Comparison of ENCODE assay signal across 12 cellular contexts in genomic region chr10:1044964-1045363, GRCh38. TPM values are rescaled to one million over a fixed set of nuclear protein-coding genes. Genes with fewer than 3 reads are reported as not detected.
DNase-seq lines count a peak whose midpoint lies in the region; ATAC-seq and TF ChIP-seq lines count a peak whose summit lies in the region.
"Had no signal": no experiment of that assay in that cellular context is flagged by ENCODE, and none has a peak within 500 bp of the region (broad histone marks: within the 10 kb centered on the region; RNA-seq: fewer than 3 reads in every experiment).

No MANE protein-coding gene starts in this region.

- H3K27ac ChIP-seq in hepatocyte (peak overlapping the region; percentile 34), aorta (ENCODE audit: low read depth in 1 of 2, low read length in 2 of 2) (no peak overlapping the region)

- no peak for DNase-seq in activated CD8-positive, alpha-beta memory T cell treated with anti-CD3 and anti-CD28 coated beads, Interleukin-2, amount 10 ng/mL, durations not matched to agents 7 days and 5 days
- no peak for DNase-seq in activated CD8-positive, alpha-beta memory T cell treated with anti-CD3 and anti-CD28 coated beads for 24 hours
- DNase-seq in activated CD4-positive, alpha-beta memory T cell treated with anti-CD3 and anti-CD28 coated beads for 36 hours: no peak
- no peak for DNase-seq in hepatocyte (ENCODE audit: low spot score)
- no peak for DNase-seq in stimulated activated naive B cell treated with anti-CD40 and anti-IgM and Interleukin-4, amounts not matched to agents 10 μg/mL and 1 μg/mL and 100 μg/mL, for 72 hours
- DNase-seq in aorta: no peak
- DNase-seq in GM10266 (ENCODE audit: extremely low spot score): no peak
- no peak for DNase-seq in CD1c-positive myeloid dendritic cell (ENCODE audit: extremely low spot score)
- DNase-seq: effector memory CD4-positive, alpha-beta T cell; NCI-H1092; thyroid gland had no signal

- WGBS in hepatocyte (ENCODE audit: low lambda C conversion rate, missing lambda C conversion rate): 74% methylated on average over 4 of the region's 4 CpGs
- 70 to 71% methylated on average over 4 of the region's 4 CpGs for WGBS in aorta, 2 donors

- H3K36me3 ChIP-seq in hepatocyte (replicated peaks; ENCODE audit: insufficient read depth, low read depth) (peaks cover 3% of the 10 kb centered on the region), aorta (ENCODE audit: control insufficient read depth in 1 of 2, insufficient read depth in 2 of 2, low read length in 1 of 2) (peaks cover 1 to 2% of the 10 kb centered on the region in 2 donors)

- peak overlapping the region; percentile 71 for H3K4me3 Mint-ChIP-seq in activated CD8-positive, alpha-beta memory T cell treated with anti-CD3 and anti-CD28 coated beads, Interleukin-2, amount 10 ng/mL, durations not matched to agents 7 days and 5 days
- peak overlapping the region; percentile 71 for H3K4me3 Mint-ChIP-seq in activated CD4-positive, alpha-beta memory T cell treated with anti-CD3 and anti-CD28 coated beads for 36 hours
- peak overlapping the region; percentile 70 to 75 for H3K4me3 Mint-ChIP-seq in stimulated activated naive B cell treated with anti-CD40 and anti-IgM and Interleukin-4, amounts not matched to agents 10 μg/mL and 1 μg/mL and 100 μg/mL, for 72 hours

- CTCF ChIA-PET in activated CD8-positive, alpha-beta memory T cell treated with anti-CD3 and anti-CD28 coated beads, Interleukin-2, amount 10 ng/mL, durations not matched to agents 7 days and 5 days (lab: Charles Lee): interaction anchor here (0.9 to 2.5 kb wide), 2 partner anchors 11 to 19 kb away, joined by 3 to 7 read pairs; partner anchors contain the start of genes IDI2 and WDR37
- CTCF ChIA-PET in activated CD4-positive, alpha-beta memory T cell treated with anti-CD3 and anti-CD28 coated beads for 36 hours (lab: Charles Lee): no interaction called here

- H3K4me3 ChIP-seq in hepatocyte: no peak overlapping the region
- H3K4me3 ChIP-seq in aorta (ENCODE audit: low read length in 2 of 2): no peak overlapping the region
- H3K4me3 ChIP-seq: thyroid gland had no signal

- H3K4me2 ChIP-seq in hepatocyte: peak overlapping the region; percentile 62

- H3K9me3 ChIP-seq in hepatocyte (ENCODE audit: low read depth): no peaks in the 10 kb centered on the region
- no peaks in the 10 kb centered on the region for H3K9me3 ChIP-seq in aorta (ENCODE audit: control insufficient read depth, low read length)
- H3K9me3 ChIP-seq: thyroid gland had no signal

- H3K36me3 Mint-ChIP-seq in activated CD8-positive, alpha-beta memory T cell treated with anti-CD3 and anti-CD28 coated beads, Interleukin-2, amount 10 ng/mL, durations not matched to agents 7 days and 5 days: peaks cover 58% of the 10 kb centered on the region
- H3K36me3 Mint-ChIP-seq in activated CD4-positive, alpha-beta memory T cell treated with anti-CD3 and anti-CD28 coated beads for 36 hours: peaks cover 56% of the 10 kb centered on the region
- peaks cover 37 to 53% of the 10 kb centered on the region in 2 donors for H3K36me3 Mint-ChIP-seq in stimulated activated naive B cell treated with anti-CD40 and anti-IgM and Interleukin-4, amounts not matched to agents 10 μg/mL and 1 μg/mL and 100 μg/mL, for 72 hours

- no peaks in the 10 kb centered on the region for H3K27me3 Mint-ChIP-seq in activated CD8-positive, alpha-beta memory T cell treated with anti-CD3 and anti-CD28 coated beads, Interleukin-2, amount 10 ng/mL, durations not matched to agents 7 days and 5 days
- H3K27me3 Mint-ChIP-seq in activated CD4-positive, alpha-beta memory T cell treated with anti-CD3 and anti-CD28 coated beads for 36 hours: no peaks in the 10 kb centered on the region
- no peaks in the 10 kb centered on the region for H3K27me3 Mint-ChIP-seq in stimulated activated naive B cell treated with anti-CD40 and anti-IgM and Interleukin-4, amounts not matched to agents 10 μg/mL and 1 μg/mL and 100 μg/mL, for 72 hours

- no peak for ATAC-seq in activated CD8-positive, alpha-beta memory T cell treated with anti-CD3 and anti-CD28 coated beads, Interleukin-2, amount 10 ng/mL, durations not matched to agents 7 days and 5 days
- ATAC-seq in stimulated activated naive B cell treated with anti-CD40 and anti-IgM and Interleukin-4, amounts not matched to agents 10 μg/mL and 1 μg/mL and 100 μg/mL, for 72 hours (replicated peaks): no peak
- ATAC-seq in aorta (ENCODE audit: low FRiP score): no peak

- H3K4me1 ChIP-seq in hepatocyte (ENCODE audit: insufficient read depth) (peaks cover 8% of the 10 kb centered on the region), aorta (ENCODE audit: control insufficient read depth in 1 of 2, insufficient read depth in 2 of 2, low read length in 2 of 2) (no peaks in the 10 kb centered on the region)

- POLR2A ChIA-PET in activated CD4-positive, alpha-beta memory T cell treated with anti-CD3 and anti-CD28 coated beads for 36 hours (lab: Charles Lee): interaction anchor here (2.0 kb wide), 1 partner anchor 11 kb away, joined by 6 read pairs; the partner anchor contains the start of gene WDR37

- H3K27ac Mint-ChIP-seq in activated CD8-positive, alpha-beta memory T cell treated with anti-CD3 and anti-CD28 coated beads, Interleukin-2, amount 10 ng/mL, durations not matched to agents 7 days and 5 days: peak overlapping the region; percentile 81
- H3K27ac Mint-ChIP-seq in activated CD4-positive, alpha-beta memory T cell treated with anti-CD3 and anti-CD28 coated beads for 36 hours: peak overlapping the region; percentile 91
- H3K27ac Mint-ChIP-seq in stimulated activated naive B cell treated with anti-CD40 and anti-IgM and Interleukin-4, amounts not matched to agents 10 μg/mL and 1 μg/mL and 100 μg/mL, for 72 hours: peak overlapping the region; percentile 91

- H3K27me3 ChIP-seq in hepatocyte (no peaks in the 10 kb centered on the region), aorta (ENCODE audit: control insufficient read depth in 1 of 2, insufficient read depth in 2 of 2, low read length in 1 of 2) (no peaks in the 10 kb centered on the region)
- H3K27me3 ChIP-seq: thyroid gland had no signal

- no peaks in the 10 kb centered on the region for H3K9me3 Mint-ChIP-seq in activated CD8-positive, alpha-beta memory T cell treated with anti-CD3 and anti-CD28 coated beads, Interleukin-2, amount 10 ng/mL, durations not matched to agents 7 days and 5 days (ENCODE audit: low read depth)
- H3K9me3 Mint-ChIP-seq in activated CD4-positive, alpha-beta memory T cell treated with anti-CD3 and anti-CD28 coated beads for 36 hours: no peaks in the 10 kb centered on the region
- H3K9me3 Mint-ChIP-seq in stimulated activated naive B cell treated with anti-CD40 and anti-IgM and Interleukin-4, amounts not matched to agents 10 μg/mL and 1 μg/mL and 100 μg/mL, for 72 hours: no peaks in the 10 kb centered on the region

- H2AFZ ChIP-seq in hepatocyte: no peak overlapping the region

- peaks cover 46% of the 10 kb centered on the region for H3K4me1 Mint-ChIP-seq in activated CD8-positive, alpha-beta memory T cell treated with anti-CD3 and anti-CD28 coated beads, Interleukin-2, amount 10 ng/mL, durations not matched to agents 7 days and 5 days
- peaks cover 38% of the 10 kb centered on the region for H3K4me1 Mint-ChIP-seq in activated CD4-positive, alpha-beta memory T cell treated with anti-CD3 and anti-CD28 coated beads for 36 hours (ENCODE audit: low read depth)
- peaks cover 28 to 41% of the 10 kb centered on the region in 2 donors for H3K4me1 Mint-ChIP-seq in stimulated activated naive B cell treated with anti-CD40 and anti-IgM and Interleukin-4, amounts not matched to agents 10 μg/mL and 1 μg/mL and 100 μg/mL, for 72 hours

- intact Hi-C loops in activated CD4-positive, alpha-beta memory T cell treated with anti-CD3 and anti-CD28 coated beads for 36 hours (cut with micrococcal nuclease): no loop called here
- intact Hi-C loops in aorta (cut with DNase I): loop anchor here in 1 of 2 donors (5.0 kb wide), 1 partner anchor 113 kb away; the partner anchor contains the start of gene LARP4B

- TF ChIP-seq CTCF in hepatocyte (IDR thresholded peaks at IDR 0.05; ENCODE audit: poor library complexity) (no peak), GM10266 (IDR thresholded peaks at IDR 0.05; ENCODE audit: control insufficient read depth, insufficient read depth, low read depth, missing control alignments) (no peak)

- peaks cover 60% of the 10 kb centered on the region for H3K79me2 ChIP-seq in hepatocyte

- H3K9me2 ChIP-seq in hepatocyte (replicated peaks; ENCODE audit: insufficient read depth): no peaks in the 10 kb centered on the region

- peaks cover 52% of the 10 kb centered on the region for H4K20me1 ChIP-seq in hepatocyte (ENCODE audit: insufficient read depth, poor library complexity, severe bottlenecking)

RNA-seq across cellular contexts. Expression of gene IDI1, which starts 4.0 kb away (rescaled TPM):
- 10 to 100 TPM; 60.8 to 75.8 TPM for total RNA-seq in activated CD8-positive, alpha-beta memory T cell treated with anti-CD3 and anti-CD28 coated beads, Interleukin-2, amount 10 ng/mL, durations not matched to agents 7 days and 5 days
- total RNA-seq in activated CD4-positive, alpha-beta memory T cell treated with anti-CD3 and anti-CD28 coated beads for 36 hours: 10 to 100 TPM; 83.1 to 83.8 TPM
- total RNA-seq in hepatocyte: 270 and 303 TPM in 2 replicates
- 214 and 228 TPM in 2 replicates for polyA plus RNA-seq in hepatocyte
- total RNA-seq in aorta: 10 to 100 TPM; 28.6 to 39.3 TPM
- 10 to 100 TPM; 18.9 to 43.3 TPM for polyA plus RNA-seq in aorta

RNA-seq across cellular contexts. Expression of gene WDR37, which starts 11.2 kb away (rescaled TPM):
- 10 to 100 TPM; 22.0 to 26.4 TPM for total RNA-seq in activated CD8-positive, alpha-beta memory T cell treated with anti-CD3 and anti-CD28 coated beads, Interleukin-2, amount 10 ng/mL, durations not matched to agents 7 days and 5 days
- 10 to 100 TPM; 18.1 to 19.4 TPM for total RNA-seq in activated CD4-positive, alpha-beta memory T cell treated with anti-CD3 and anti-CD28 coated beads for 36 hours
- 12.3 and 15.2 TPM in 2 replicates for total RNA-seq in hepatocyte
- 8.6 and 13.2 TPM in 2 replicates for polyA plus RNA-seq in hepatocyte
- total RNA-seq in aorta: 10 to 100 TPM; 20.3 to 25.9 TPM
- polyA plus RNA-seq in aorta: 1 to 10 TPM; 3.9 to 8.6 TPM

RNA-seq across cellular contexts. Expression of gene IDI2, which starts 19.3 kb away (rescaled TPM):
- total RNA-seq in activated CD8-positive, alpha-beta memory T cell treated with anti-CD3 and anti-CD28 coated beads, Interleukin-2, amount 10 ng/mL, durations not matched to agents 7 days and 5 days: not detected
- total RNA-seq in activated CD4-positive, alpha-beta memory T cell treated with anti-CD3 and anti-CD28 coated beads for 36 hours: not detected
- total RNA-seq in hepatocyte (0.33 TPM in 1 of 2 replicates, not detected in the other), aorta (not detected)
- polyA plus RNA-seq in hepatocyte (0.29 TPM in 1 of 2 replicates, not detected in the other), aorta (under 1 TPM in 1 of 2 donors, not detected in 1; 0.10 TPM)
- total RNA-seq: thyroid gland had no signal
- polyA plus RNA-seq: keratinocyte had no signal

RNA-seq across cellular contexts. Expression of gene GTPBP4, which starts 56.7 kb away (rescaled TPM):
- total RNA-seq in activated CD8-positive, alpha-beta memory T cell treated with anti-CD3 and anti-CD28 coated beads, Interleukin-2, amount 10 ng/mL, durations not matched to agents 7 days and 5 days: 10 to 100 TPM; 66.1 to 88.2 TPM
- total RNA-seq in activated CD4-positive, alpha-beta memory T cell treated with anti-CD3 and anti-CD28 coated beads for 36 hours: 100 to 1,000 TPM; 107 TPM
- total RNA-seq in hepatocyte (33.6 and 34.2 TPM in 2 replicates), aorta (10 to 100 TPM; 29.2 to 46.9 TPM)
- polyA plus RNA-seq in hepatocyte (55.5 and 59.4 TPM in 2 replicates), aorta (10 to 100 TPM; 21.6 to 24.7 TPM)
